ENCODE assay signal across 24 cellular contexts in genomic region chr12:116069943-116070342, GRCh38.
"Had no signal": no experiment of that assay in that cellular context is flagged by ENCODE, and none has a peak within 500 bp of the region (broad histone marks: within the 10 kb centered on the region; RNA-seq: fewer than 3 reads in every experiment).

No MANE protein-coding gene starts in this region.

- H3K4me3 Mint-ChIP-seq: naive B cell; neural crest cell; stimulated activated effector memory CD8-positive, alpha-beta T cell treated with anti-CD3 and anti-CD28 coated beads, Interleukin-12 subunit alpha, Interleukin-12 subunit beta, amount 100 ng/mL, for 72 hours; type B pancreatic cell had no signal

- H3K9me3 Mint-ChIP-seq: naive B cell; neural crest cell; stimulated activated effector memory CD8-positive, alpha-beta T cell treated with anti-CD3 and anti-CD28 coated beads, Interleukin-12 subunit alpha, Interleukin-12 subunit beta, amount 100 ng/mL, for 72 hours; type B pancreatic cell had no signal

- H3K27ac Mint-ChIP-seq: stimulated activated effector memory CD8-positive, alpha-beta T cell treated with anti-CD3 and anti-CD28 coated beads, Interleukin-12 subunit alpha, Interleukin-12 subunit beta, amount 100 ng/mL, for 72 hours; type B pancreatic cell had no signal

- H3K4me1 ChIP-seq: colonic mucosa had no signal

- H3K9me3 ChIP-seq: colonic mucosa, heart left ventricle, left lung, ovary, right atrium auricular region, sigmoid colon, suprapubic skin, thyroid gland had no signal

- DNase-seq: colonic mucosa; dermis blood vessel endothelial cell; foreskin melanocyte; heart left ventricle; hippocampal formation; islet precursor cell; left lung; mesendoderm; naive B cell; nucleus accumbens; ovary; sigmoid colon; small intestine; stimulated activated CD4-positive, alpha-beta T cell treated with anti-CD3 and anti-CD28 coated beads, Interleukin-4, amount 100 ng/mL, for 1 hour; stimulated activated CD8-positive, alpha-beta memory T cell treated with anti-CD3 and anti-CD28 coated beads, Interleukin-4, amount 100 ng/mL, for 48 hours; stimulated activated naive CD8-positive, alpha-beta T cell treated with anti-CD3 and anti-CD28 coated beads, Interleukin-15, Interleukin-2, amounts not matched to agents 100 U/mL and 50 U/mL, for 24 hours; thyroid gland had no signal

- FAIRE-seq: small intestine, urothelium cell line had no signal

- H3K27ac ChIP-seq: colonic mucosa, heart left ventricle, left lung, ovary, right atrium auricular region, sigmoid colon, suprapubic skin, thyroid gland had no signal

- H3K36me3 Mint-ChIP-seq: naive B cell; stimulated activated effector memory CD8-positive, alpha-beta T cell treated with anti-CD3 and anti-CD28 coated beads, Interleukin-12 subunit alpha, Interleukin-12 subunit beta, amount 100 ng/mL, for 72 hours; type B pancreatic cell had no signal

- H3K36me3 ChIP-seq: colonic mucosa, heart left ventricle, left lung, ovary, right atrium auricular region, sigmoid colon, suprapubic skin, thyroid gland had no signal

- H3K27me3 Mint-ChIP-seq: naive B cell, type B pancreatic cell had no signal

- ATAC-seq: heart left ventricle; left lung; stimulated activated effector memory CD8-positive, alpha-beta T cell treated with anti-CD3 and anti-CD28 coated beads, Interleukin-12 subunit alpha, Interleukin-12 subunit beta, amount 100 ng/mL, for 72 hours; stimulated activated naive CD8-positive, alpha-beta T cell treated with anti-CD3 and anti-CD28 coated beads, Interleukin-15, Interleukin-2, amounts not matched to agents 100 U/mL and 50 U/mL, for 24 hours had no signal

- H3K27me3 ChIP-seq: colonic mucosa, heart left ventricle, left lung, ovary, right atrium auricular region, sigmoid colon, suprapubic skin, thyroid gland had no signal

- H3K4me3 ChIP-seq: colonic mucosa, heart left ventricle, left lung, lung, ovary, right atrium auricular region, sigmoid colon, suprapubic skin, thyroid gland had no signal
